Comparison of ENCODE assay signal across 12 cellular contexts in genomic region chr2:23478933-23479683, GRCh38.
"Had no signal": no experiment of that assay in that cellular context is flagged by ENCODE, and none has a peak within 500 bp of the region (broad histone marks: within the 10 kb centered on the region; RNA-seq: fewer than 3 reads in every experiment).

No MANE protein-coding gene starts in this region.

- H3K9me3 ChIP-seq: psoas muscle had no signal

- H3K36me3 Mint-ChIP-seq: activated naive CD8-positive, alpha-beta T cell; brain; naive thymus-derived CD8-positive, alpha-beta T cell had no signal

- H3K9me3 Mint-ChIP-seq: brain; effector memory CD8-positive, alpha-beta T cell; naive thymus-derived CD8-positive, alpha-beta T cell had no signal

- DNase-seq: amygdala; effector memory CD8-positive, alpha-beta T cell; erythroblast; kidney glomerular epithelial cell; psoas muscle; stimulated activated CD4-positive, alpha-beta T cell treated with anti-CD3 and anti-CD28 coated beads, Interleukin-12 subunit alpha, Interleukin-12 subunit beta, amount 100 ng/mL, for 4 hours; stimulated activated naive CD4-positive, alpha-beta T cell treated with Interleukin-2 at 50 U/mL for 16 hours; T-helper 2 cell had no signal

- H3K27ac ChIP-seq: hepatocyte, psoas muscle had no signal

- H3K4me3 Mint-ChIP-seq: activated naive CD8-positive, alpha-beta T cell; brain; effector memory CD8-positive, alpha-beta T cell; naive thymus-derived CD8-positive, alpha-beta T cell had no signal

- H3K27ac Mint-ChIP-seq: activated naive CD8-positive, alpha-beta T cell; effector memory CD8-positive, alpha-beta T cell had no signal

- H3K4me3 ChIP-seq: hepatocyte, psoas muscle had no signal

- H3K27me3 ChIP-seq: hepatocyte had no signal
